Comparison of ENCODE assay signal across 1 cellular context in genomic region chr7:2354173-2355078, GRCh38.
A peak's percentile ranks its signal among the peaks of the same experiment; 100 is the strongest.
TF ChIP-seq lines count a peak whose summit lies in the region.

Gene EIF3B (plus strand): TSS chr7:2354827. CDS start chr7:2354922, 95 bp downstream.

TF ChIP-seq in H1, 55 proteins besides CTCF, POLR2A, EP300 and RAD21 (continued from another document):
- TF ChIP-seq ATF2 (IDR thresholded peaks at IDR 0.05; ENCODE audit: low read length): peak; percentile 73; the same call in 1 of the 2 replicates
- peak; percentile 92 for TF ChIP-seq TAF1 (IDR thresholded peaks at IDR 0.05; ENCODE audit: low read depth, low read length)
- peak; percentile 98 for TF ChIP-seq MAX (IDR thresholded peaks at IDR 0.05)
- TF ChIP-seq E2F6 (IDR thresholded peaks at IDR 0.05): no peak; the same call in 1 of the 2 replicates
- peak; percentile 32; the same call in 1 of the 2 replicates for TF ChIP-seq PHF8 (conservative IDR thresholded peaks at IDR 0.05; ENCODE audit: low read depth, low read length)
- TF ChIP-seq YY1 (IDR thresholded peaks at IDR 0.05; ENCODE audit: low read depth, low read length): peak; percentile 94
- TF ChIP-seq SP1 (IDR thresholded peaks at IDR 0.05; ENCODE audit: low read depth, low read length): 0 out of 2 replicates have a peak, but pooled peaks have one; percentile 58
- peak; percentile 93 for TF ChIP-seq CHD1 (IDR thresholded peaks at IDR 0.05; ENCODE audit: low read depth, low read length)
- TF ChIP-seq JUND (IDR thresholded peaks at IDR 0.05; ENCODE audit: low read length): peak; percentile 94
- no peak for TF ChIP-seq SP4 (IDR thresholded peaks at IDR 0.05; ENCODE audit: low read length)
- peak; percentile 43 for TF ChIP-seq SIX5 (IDR thresholded peaks at IDR 0.05; ENCODE audit: low read depth, low read length)
- peak; percentile 79 for TF ChIP-seq TBP (IDR thresholded peaks at IDR 0.05; ENCODE audit: low read depth, low read length)
